In genomic region chr6:131807644-131808459, GRCh38 we compare ENCODE assay signal across 8 cellular contexts. TPM values are rescaled to one million over a fixed set of nuclear protein-coding genes. Genes with fewer than 3 reads are reported as not detected.
DNase-seq lines count a peak whose midpoint lies in the region; ATAC-seq and TF ChIP-seq lines count a peak whose summit lies in the region.

TSS of gene ENPP1 (plus strand) at chr6:131808020. CDS start at chr6:131808036, 16 bp downstream.

- peak within 1 kb of the TSS in 5 of 8 donors; percentile 13 to 61 (median 28) for H3K27ac ChIP-seq in spleen

- no peaks in the 10 kb centered on the region for H3K36me3 ChIP-seq in spleen

- H3K9me3 Mint-ChIP-seq in HFFc6 (no peaks in the 10 kb centered on the region), WTC11 (peaks cover 11% of the 10 kb centered on the region)

- H3K9me3 ChIP-seq in spleen: no peaks in the 10 kb centered on the region

- H3K27ac Mint-ChIP-seq in HFFc6 (peak within 1 kb of the TSS; percentile 77), WTC11 (peak within 1 kb of the TSS; percentile 4; the same call in 1 of the 2 replicates)

- H3K36me3 Mint-ChIP-seq in HFFc6 (ENCODE audit: low read depth) (peaks cover 4% of the 10 kb centered on the region; the same call in 1 of the 2 replicates), WTC11 (peaks cover 11% of the 10 kb centered on the region)

- TF ChIP-seq CTCF in HFFc6 (IDR thresholded peaks at IDR 0.05) (peak; percentile 66), WTC11 (IDR thresholded peaks at IDR 0.05) (no peak), spleen (IDR thresholded peaks at IDR 0.05 in 8 of 11, conservative IDR thresholded peaks at IDR 0.05 in 3 of 11) (peak in 5 of 11 experiments; percentile 16 to 34 (median 23))

- ATAC-seq in WTC11 (peak; percentile 79), GM18519 (IDR thresholded peaks at IDR 0.05; ENCODE audit: low FRiP score, unreplicated experiment) (no peak)

- peaks cover 51% of the 10 kb centered on the region for H3K4me1 Mint-ChIP-seq in HFFc6 (ENCODE audit: low read depth)
- peaks cover 38% of the 10 kb centered on the region for H3K4me1 Mint-ChIP-seq in WTC11

- peaks cover 0 to 40% (median 12%) of the 10 kb centered on the region in 7 donors for H3K27me3 ChIP-seq in spleen (replicated peaks in 1 of 7)

- CTCF ChIA-PET in WTC11 (lab: Charles Lee): no interaction called here

- H3K4me1 ChIP-seq in spleen: peaks cover 4 to 20% (median 14%) of the 10 kb centered on the region in 6 donors

- no peak for TF ChIP-seq POLR2A in spleen (IDR thresholded peaks at IDR 0.05)

- POLR2A ChIA-PET in WTC11 (lab: Charles Lee): interaction anchor here (1.4 kb wide), 1 partner anchor 143 kb away, joined by 4 read pairs; the partner anchor contains the start of gene CCN2

- intact Hi-C loops in spleen (cut with DNase I; ENCODE audit: low total_unique reads): no loop called here

- peak within 1 kb of the TSS; percentile 92 for H3K4me3 Mint-ChIP-seq in HFFc6
- H3K4me3 Mint-ChIP-seq in WTC11: peak within 1 kb of the TSS; percentile 89

- DNase-seq in ELF-1 (ENCODE audit: low read depth, low spot score) (peak; percentile 80), HFFc6 (peak; percentile 71), NCI-H2081 treated with DMSO at 0.1 percent for 48 hours (lab: John Stamatoyannopoulos, UW) (peak; percentile 5), WTC11 (ENCODE audit: low spot score) (peak; percentile 80), islet precursor cell (peak; percentile 84), spleen (peak; percentile 87)
- peak; percentile 29 for DNase-seq in central memory CD4-positive, alpha-beta T cell

- 0 to 2% (median 1%) methylated on average over 22 to 99 of the region's 99 CpGs for WGBS in spleen, 5 donors

- H3K27me3 Mint-ChIP-seq in HFFc6 (ENCODE audit: insufficient read depth) (no peaks in the 10 kb centered on the region; the same call in 1 of the 2 replicates), WTC11 (ENCODE audit: low read depth) (peaks cover 46% of the 10 kb centered on the region)

- peak within 1 kb of the TSS; percentile 48 to 83 (median 59) for H3K4me3 ChIP-seq in spleen

TF ChIP-seq in WTC11, 78 proteins besides CTCF, POLR2A, EP300 and RAD21:
- TF ChIP-seq ZNF423 (CRISPR knock-in tag; IDR thresholded peaks at IDR 0.05): peak; percentile 45; the same call in 1 of the 2 replicates
- TF ChIP-seq FOXJ3 (CRISPR knock-in tag; IDR thresholded peaks at IDR 0.05; ENCODE audit: borderline replicate concordance): no peak
- no peak for TF ChIP-seq NFE2L1 (CRISPR knock-in tag; IDR thresholded peaks at IDR 0.05)
- peak; percentile 68 for TF ChIP-seq GABPB1 (CRISPR knock-in tag; IDR thresholded peaks at IDR 0.05)
- peak; percentile 43; the same call in 1 of the 2 replicates for TF ChIP-seq TEAD1 (CRISPR knock-in tag; IDR thresholded peaks at IDR 0.05)
- no peak for TF ChIP-seq AR (CRISPR knock-in tag; IDR thresholded peaks at IDR 0.05)
- TF ChIP-seq CBFB (CRISPR knock-in tag; IDR thresholded peaks at IDR 0.05; ENCODE audit: low read depth): 0 out of 2 replicates have a peak, but pooled peaks have one; percentile 20
- TF ChIP-seq SP1 (CRISPR knock-in tag; conservative IDR thresholded peaks at IDR 0.05): 0 out of 2 replicates have a peak, but pooled peaks have one; percentile 15
- TF ChIP-seq ZNF416 (CRISPR knock-in tag; IDR thresholded peaks at IDR 0.05): 0 out of 2 replicates have a peak, but pooled peaks have one; percentile 49
- TF ChIP-seq IRF1 (CRISPR knock-in tag; IDR thresholded peaks at IDR 0.05): no peak
- no peak for TF ChIP-seq ETV6 (CRISPR knock-in tag; IDR thresholded peaks at IDR 0.05)
- no peak for TF ChIP-seq TP53 (CRISPR knock-in tag; IDR thresholded peaks at IDR 0.05)
- TF ChIP-seq CREM (CRISPR knock-in tag; IDR thresholded peaks at IDR 0.05): 0 out of 2 replicates have a peak, but pooled peaks have one; percentile 38
- TF ChIP-seq EMX1 (CRISPR knock-in tag; IDR thresholded peaks at IDR 0.05): 0 out of 2 replicates have a peak, but pooled peaks have one; percentile 61
- TF ChIP-seq E2F1 (CRISPR knock-in tag; IDR thresholded peaks at IDR 0.05): no peak

RNA-seq across cellular contexts. Expression of gene ENPP1, which starts in this region (rescaled TPM):
- 10 to 100 TPM; 30.1 to 39.5 (median 36.3) TPM for total RNA-seq in HFFc6 (2021; fragmentation: NEBNext Ultra II Directional; extraction: Animal tissue kit (Norgen Biotek cat#: 25700))
- total RNA-seq in WTC11 (2021) (29.7 to 34.9 TPM (median 30.8 TPM) in 3 replicates), spleen (10 to 100 TPM in 1 of 7 donors, 1 to 10 TPM in 6; 2.2 to 10.6 (median 3.6) TPM)
- under 1 TPM; 0.46 to 0.74 (median 0.64) TPM for polyA plus RNA-seq in spleen

Comparison
In these comparisons a context has a peak if more than half of its experiments do, and no peak if none do; other contexts are left out.
1. DNase-seq: peak in every context shown above with its lines; median percentile 87 in spleen; 84 in islet precursor cell; 80 in ELF-1; 80 in WTC11; 71 in HFFc6; 29 in central memory CD4-positive, alpha-beta T cell; 5 in NCI-H2081 treated with DMSO at 0.1 percent for 48 hours.